In genomic region chr16:71479420-71479819, GRCh38 we compare ENCODE assay signal across 10 cellular contexts. TPM values are rescaled to one million over a fixed set of nuclear protein-coding genes. Genes with fewer than 3 reads are reported as not detected.
DNase-seq lines count a peak whose midpoint lies in the region; FAIRE-seq and TF ChIP-seq lines count a peak whose summit lies in the region.
"Had no signal": no experiment of that assay in that cellular context is flagged by ENCODE, and none has a peak within 500 bp of the region (broad histone marks: within the 10 kb centered on the region; RNA-seq: fewer than 3 reads in every experiment).

No MANE protein-coding gene starts in this region.

- H3K4me1 ChIP-seq in BE2C, result no peaks in the 10 kb centered on the region

- H3K27me3 ChIP-seq in BE2C (no peaks in the 10 kb centered on the region), HL-60 (ENCODE audit: insufficient read depth, poor library complexity, severe bottlenecking) (no peaks in the 10 kb centered on the region), MG63 (no peaks in the 10 kb centered on the region)

- no peaks in the 10 kb centered on the region for H3K9me3 ChIP-seq in BE2C
- no peaks in the 10 kb centered on the region for H3K9me3 ChIP-seq in MG63

- no peak overlapping the region for H3K27ac ChIP-seq in HL-60 (replicated peaks)
- H3K27ac ChIP-seq in coronary artery, result no peak overlapping the region

- FAIRE-seq in TTC549 (lab: Jason Lieb, UNC), result peak; percentile 72
- FAIRE-seq: frontal cortex had no signal

- DNase-seq in BE2C (peak; percentile 33), HL-60 (ENCODE audit: low read depth in 1 of 2, low spot score in 1 of 2) (no peak), iris pigment epithelial cell (ENCODE audit: low read depth) (peak; percentile 56), DMS79 treated with DMSO at 0.1 percent for 48 hours (lab: John Stamatoyannopoulos, UW) (no peak), MG63 (no peak), coronary artery (ENCODE audit: low spot score) (no peak)
- no peak for DNase-seq in stimulated activated CD4-positive, alpha-beta T cell treated with anti-CD3 and anti-CD28 coated beads, Interleukin-2, amount 100 ng/mL, for 24 hours
- DNase-seq: T-helper 1 cell had no signal

- peak; percentile 78 for TF ChIP-seq CTCF in BE2C (IDR thresholded peaks at IDR 0.05; ENCODE audit: low read depth, low read length)
- peak; percentile 40 for TF ChIP-seq CTCF in HL-60 (IDR thresholded peaks at IDR 0.05; ENCODE audit: insufficient read depth, low read length)
- no peak for TF ChIP-seq CTCF in coronary artery (IDR thresholded peaks at IDR 0.05)

- no peak overlapping the region for H3K4me3 ChIP-seq in BE2C (ENCODE audit: low read depth, low read length)
- H3K4me3 ChIP-seq in HL-60 (replicated peaks; ENCODE audit: insufficient read depth, low read length), result no peak overlapping the region
- H3K4me3 ChIP-seq in MG63, result no peak overlapping the region
- no peak overlapping the region for H3K4me3 ChIP-seq in coronary artery

- no peaks in the 10 kb centered on the region for H3K36me3 ChIP-seq in BE2C
- no peaks in the 10 kb centered on the region for H3K36me3 ChIP-seq in MG63

RNA-seq across cellular contexts. Expression of gene ZNF19, which starts 9.7 kb away (rescaled TPM):
- polyA plus RNA-seq in BE2C (2012; ENCODE audit: insufficient read depth, insufficient read length, low read depth), result 3.4 TPM
- 0.25 and 1.1 TPM in 2 replicates for total RNA-seq in MG63 (2014; rRNA removed; shearing (Covaris generic); ENCODE audit: low replicate concordance)

RNA-seq across cellular contexts. Expression of gene ZNF23, which starts 17.4 kb away (rescaled TPM):
- 19.3 TPM for polyA plus RNA-seq in BE2C (2012; ENCODE audit: insufficient read depth, insufficient read length, low read depth)
- 3.6 and 4.2 TPM in 2 replicates for total RNA-seq in MG63 (2014; rRNA removed; shearing (Covaris generic); ENCODE audit: low replicate concordance)

RNA-seq across cellular contexts. Expression of gene TLE7, which starts 37.6 kb away (rescaled TPM):
- polyA plus RNA-seq in BE2C (2012; ENCODE audit: insufficient read depth, insufficient read length, low read depth), result not detected
- total RNA-seq in MG63 (2014; rRNA removed; shearing (Covaris generic); ENCODE audit: low replicate concordance), result not detected in 2 replicates
- total RNA-seq: frontal cortex had no signal

RNA-seq across cellular contexts. Expression of gene CHST4, which starts 46.8 kb away (rescaled TPM):
- not detected for polyA plus RNA-seq in BE2C (2012; ENCODE audit: insufficient read depth, insufficient read length, low read depth)
- total RNA-seq in MG63 (2014; rRNA removed; shearing (Covaris generic); ENCODE audit: low replicate concordance), result 0.47 TPM in 1 of 2 replicates, not detected in the other
- total RNA-seq: frontal cortex had no signal

Comparison
In these comparisons a context has a peak if more than half of its experiments do, and no peak if none do; other contexts are left out.
1. DNase-seq: peak in BE2C (single experiment) and iris pigment epithelial cell (single experiment); none in HL-60 (0 of 2), DMS79 treated with DMSO at 0.1 percent for 48 hours (single experiment), MG63 (single experiment), coronary artery (single experiment) and stimulated activated CD4-positive, alpha-beta T cell treated with anti-CD3 and anti-CD28 coated beads, Interleukin-2, amount 100 ng/mL, for 24 hours (0 of 2).